In genomic region chr11:92738281-92738680, GRCh38 we compare ENCODE assay signal across 22 cellular contexts.
"Had no signal": no experiment of that assay in that cellular context is flagged by ENCODE, and none has a peak within 500 bp of the region (broad histone marks: within the 10 kb centered on the region; RNA-seq: fewer than 3 reads in every experiment).

No MANE protein-coding gene starts in this region.

- H3K36me3 Mint-ChIP-seq: activated CD8-positive, alpha-beta memory T cell treated with anti-CD3 and anti-CD28 coated beads, Interleukin-2, amount 10 ng/mL, durations not matched to agents 7 days and 5 days; activated naive CD4-positive, alpha-beta T cell treated with anti-CD3 and anti-CD28 coated beads, Interleukin-2, amount 50 U/mL, for 72 hours; WTC11 had no signal

- H3K4me1 ChIP-seq: ascending aorta, body of pancreas had no signal

- H3K4me1 Mint-ChIP-seq: activated CD8-positive, alpha-beta memory T cell treated with anti-CD3 and anti-CD28 coated beads, Interleukin-2, amount 10 ng/mL, durations not matched to agents 7 days and 5 days; activated naive CD8-positive, alpha-beta T cell treated with anti-CD3 and anti-CD28 coated beads, Interleukin-2, amount 50 U/mL, for 24 hours; WTC11 had no signal

- H3K9me3 Mint-ChIP-seq: activated naive CD4-positive, alpha-beta T cell treated with anti-CD3 and anti-CD28 coated beads, Interleukin-2, amount 50 U/mL, for 72 hours; activated naive CD8-positive, alpha-beta T cell treated with anti-CD3 and anti-CD28 coated beads, Interleukin-2, amount 50 U/mL, for 24 hours; activated T-cell treated with anti-CD3 and anti-CD28 coated beads, Interleukin-2, amount 50 U/mL, for 4 hours; T-helper 1 cell treated with Interleukin-12 subunit alpha and Interleukin-12 subunit beta and Interleukin-4 antibody, amounts not matched to agents 30 μg/mL and 1 μg/mL, for 36 hours; WTC11 had no signal

- H3K27me3 ChIP-seq: ascending aorta, body of pancreas had no signal

- H3K9me3 ChIP-seq: ascending aorta, body of pancreas had no signal

- DNase-seq: activated CD4-positive, alpha-beta T cell treated with anti-CD3 and anti-CD28 coated beads for 48 hours; activated CD4-positive, alpha-beta T cell treated with anti-CD3 and anti-CD28 coated beads, Interleukin-2, amount 50 U/mL, for 4 hours; activated CD4-positive, CD25-positive, alpha-beta regulatory T cell treated with anti-CD3 and anti-CD28 coated beads, Interleukin-2, amount 50 U/mL, for 72 hours; activated CD8-positive, alpha-beta memory T cell treated with anti-CD3 and anti-CD28 coated beads, Interleukin-2, amount 10 ng/mL, durations not matched to agents 7 days and 5 days; activated effector memory CD4-positive, alpha-beta T cell treated with anti-CD3 and anti-CD28 coated beads, Interleukin-2, amount 50 U/mL, for 16 hours; activated naive CD4-positive, alpha-beta T cell treated with Interleukin-2 at 50 U/mL for 16 hours; activated naive CD8-positive, alpha-beta T cell treated with anti-CD3 and anti-CD28 coated beads, Interleukin-2, amount 50 U/mL, for 24 hours; activated T-cell treated with anti-CD3 and anti-CD28 coated beads, Interleukin-2, amount 50 U/mL, for 4 hours; amniotic stem cell; KG1; NCI-H1048; NCI-H146; NCI-H1930; NCI-H345; NCI-H510A; PC-3; SHP77 treated with DMSO at 0.1 percent for 48 hours had no signal

- H3K27me3 Mint-ChIP-seq: activated CD8-positive, alpha-beta memory T cell treated with anti-CD3 and anti-CD28 coated beads, Interleukin-2, amount 10 ng/mL, durations not matched to agents 7 days and 5 days; activated naive CD8-positive, alpha-beta T cell treated with anti-CD3 and anti-CD28 coated beads, Interleukin-2, amount 50 U/mL, for 24 hours had no signal

- H3K4me3 Mint-ChIP-seq: activated CD8-positive, alpha-beta memory T cell treated with anti-CD3 and anti-CD28 coated beads, Interleukin-2, amount 10 ng/mL, durations not matched to agents 7 days and 5 days; activated naive CD8-positive, alpha-beta T cell treated with anti-CD3 and anti-CD28 coated beads, Interleukin-2, amount 50 U/mL, for 24 hours; activated T-cell treated with anti-CD3 and anti-CD28 coated beads, Interleukin-2, amount 50 U/mL, for 4 hours; T-helper 1 cell treated with Interleukin-12 subunit alpha and Interleukin-12 subunit beta and Interleukin-4 antibody, amounts not matched to agents 30 μg/mL and 1 μg/mL, for 36 hours; WTC11 had no signal

- H3K4me3 ChIP-seq: ascending aorta, body of pancreas had no signal

- H3K27ac Mint-ChIP-seq: activated CD8-positive, alpha-beta memory T cell treated with anti-CD3 and anti-CD28 coated beads, Interleukin-2, amount 10 ng/mL, durations not matched to agents 7 days and 5 days; activated naive CD4-positive, alpha-beta T cell treated with anti-CD3 and anti-CD28 coated beads, Interleukin-2, amount 50 U/mL, for 72 hours; activated naive CD8-positive, alpha-beta T cell treated with anti-CD3 and anti-CD28 coated beads, Interleukin-2, amount 50 U/mL, for 24 hours; T-helper 1 cell treated with Interleukin-12 subunit alpha and Interleukin-12 subunit beta and Interleukin-4 antibody, amounts not matched to agents 30 μg/mL and 1 μg/mL, for 36 hours; WTC11 had no signal

- H3K27ac ChIP-seq: ascending aorta, body of pancreas had no signal

- H3K36me3 ChIP-seq: ascending aorta had no signal
